In the genomic region with DNA sequence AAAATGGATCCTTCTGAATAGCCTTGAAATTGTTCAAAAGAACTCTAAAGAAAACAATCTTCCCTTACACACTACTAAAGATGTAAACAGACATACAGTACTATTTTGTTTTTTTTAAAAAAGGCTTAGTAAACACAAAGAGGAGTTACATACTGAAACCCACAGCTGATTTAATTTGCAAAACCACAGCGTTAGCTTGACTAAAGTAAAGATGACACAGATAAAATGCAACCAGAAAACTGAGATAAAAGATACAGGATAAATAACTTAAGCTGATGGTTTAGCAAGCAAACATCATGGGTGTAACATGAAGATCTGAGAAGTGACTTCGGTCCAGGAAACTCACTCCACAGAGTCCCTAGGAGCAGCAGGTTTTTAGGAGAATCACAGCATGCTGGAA, we compare ENCODE assay signal across 18 cellular contexts. TPM values are rescaled to one million over a fixed set of nuclear protein-coding genes. Genes with fewer than 3 reads are reported as not detected.
DNase-seq lines count a peak whose midpoint lies in the region; ATAC-seq lines count a peak whose summit lies in the region.
"Had no signal": no experiment of that assay in that cellular context is flagged by ENCODE, and none has a peak within 500 bp of the region (broad histone marks: within the 10 kb centered on the region; RNA-seq: fewer than 3 reads in every experiment).

No MANE protein-coding gene starts in this region.

- peak; percentile 44 to 63 for ATAC-seq in activated CD4-positive, CD25-positive, alpha-beta regulatory T cell treated with anti-CD3 and anti-CD28 coated beads, Interleukin-2, amount 50 U/mL, for 24 hours
- ATAC-seq in activated naive CD4-positive, alpha-beta T cell treated with anti-CD3 and anti-CD28 coated beads, Interleukin-2, amount 50 U/mL, for 72 hours: no peak
- ATAC-seq in natural killer cell treated with Interleukin-12 subunit alpha and Interleukin-12 subunit beta and Interleukin-15 and Interleukin-18, amount 100 ng/mL, for 72 hours: peak in 1 of 2 donors; percentile 60
- ATAC-seq in GM18519 (IDR thresholded peaks at IDR 0.05; ENCODE audit: low FRiP score, unreplicated experiment) (no peak), GM21529 (IDR thresholded peaks at IDR 0.05; ENCODE audit: unreplicated experiment) (no peak)
- ATAC-seq: foreskin keratinocyte, pancreas had no signal

- peak overlapping the region; percentile 90 for H3K4me3 Mint-ChIP-seq in natural killer cell treated with Interleukin-12 subunit alpha and Interleukin-12 subunit beta and Interleukin-15 and Interleukin-18, amount 100 ng/mL, for 72 hours
- H3K4me3 Mint-ChIP-seq: brain had no signal

- H3K27ac Mint-ChIP-seq in activated naive CD4-positive, alpha-beta T cell treated with anti-CD3 and anti-CD28 coated beads, Interleukin-2, amount 50 U/mL, for 72 hours: peak overlapping the region; percentile 41 to 80
- H3K27ac Mint-ChIP-seq in natural killer cell treated with Interleukin-12 subunit alpha and Interleukin-12 subunit beta and Interleukin-15 and Interleukin-18, amount 100 ng/mL, for 72 hours: peak overlapping the region; percentile 84 to 90
- H3K27ac Mint-ChIP-seq: brain had no signal

- no peaks in the 10 kb centered on the region for H3K36me3 ChIP-seq in KOPT-K1 (ENCODE audit: insufficient read depth, low read length)
- H3K36me3 ChIP-seq: pancreas had no signal

- peaks cover 75 to 88% of the 10 kb centered on the region in 2 donors for H3K4me1 Mint-ChIP-seq in natural killer cell treated with Interleukin-12 subunit alpha and Interleukin-12 subunit beta and Interleukin-15 and Interleukin-18, amount 100 ng/mL, for 72 hours (ENCODE audit: low read depth in 2 of 2)
- H3K4me1 Mint-ChIP-seq: brain had no signal

- H3K27ac ChIP-seq in KOPT-K1 (ENCODE audit: low read depth, low read length, poor library complexity, severe bottlenecking): peak overlapping the region; percentile 44
- H3K27ac ChIP-seq: 22Rv1, coronary artery, foreskin keratinocyte, pancreas had no signal

- DNase-seq in activated CD4-positive, CD25-positive, alpha-beta regulatory T cell (lab: John Stamatoyannopoulos, UW): no peak
- no peak for DNase-seq in activated naive CD4-positive, alpha-beta T cell treated with anti-CD3 and anti-CD28 coated beads, Interleukin-2, amount 50 U/mL, for 72 hours (ENCODE audit: low spot score in 2 of 2)
- DNase-seq in natural killer cell treated with Interleukin-12 subunit alpha and Interleukin-12 subunit beta and Interleukin-15 and Interleukin-18, amount 100 ng/mL, for 72 hours (ENCODE audit: low spot score): no peak
- no peak for DNase-seq in NCI-H128 (lab: John Stamatoyannopoulos, UW; ENCODE audit: unreplicated experiment)
- DNase-seq: foreskin keratinocyte, H7, hypothalamus, NCI-H1105 treated with DMSO at 0.1 percent for 48 hours, NCI-H526, pancreas had no signal

- H3K27me3 Mint-ChIP-seq in natural killer cell treated with Interleukin-12 subunit alpha and Interleukin-12 subunit beta and Interleukin-15 and Interleukin-18, amount 100 ng/mL, for 72 hours: no peaks in the 10 kb centered on the region

- H3K9me3 ChIP-seq in KOPT-K1 (ENCODE audit: insufficient read depth, low read length, poor library complexity, severe bottlenecking): no peaks in the 10 kb centered on the region
- H3K9me3 ChIP-seq: pancreas had no signal

- H3K36me3 Mint-ChIP-seq in activated naive CD4-positive, alpha-beta T cell treated with anti-CD3 and anti-CD28 coated beads, Interleukin-2, amount 50 U/mL, for 72 hours: peaks cover 16 to 55% of the 10 kb centered on the region in 2 donors
- H3K36me3 Mint-ChIP-seq in natural killer cell treated with Interleukin-12 subunit alpha and Interleukin-12 subunit beta and Interleukin-15 and Interleukin-18, amount 100 ng/mL, for 72 hours: peaks cover 26% of the 10 kb centered on the region
- H3K36me3 Mint-ChIP-seq: brain had no signal

- H3K9me3 Mint-ChIP-seq in activated naive CD4-positive, alpha-beta T cell treated with anti-CD3 and anti-CD28 coated beads, Interleukin-2, amount 50 U/mL, for 72 hours: peaks cover 12 to 15% of the 10 kb centered on the region in 2 donors
- peaks cover 5% of the 10 kb centered on the region for H3K9me3 Mint-ChIP-seq in natural killer cell treated with Interleukin-12 subunit alpha and Interleukin-12 subunit beta and Interleukin-15 and Interleukin-18, amount 100 ng/mL, for 72 hours

RNA-seq across cellular contexts. Expression of a gene that starts 21.8 kb away (rescaled TPM):
- 10 to 100 TPM; 27.5 to 48.4 TPM for total RNA-seq in activated naive CD4-positive, alpha-beta T cell treated with anti-CD3 and anti-CD28 coated beads, Interleukin-2, amount 50 U/mL, for 72 hours
- 10 to 100 TPM; 55.3 to 79.0 TPM for total RNA-seq in natural killer cell treated with Interleukin-12 subunit alpha and Interleukin-12 subunit beta and Interleukin-15 and Interleukin-18, amount 100 ng/mL, for 72 hours
- total RNA-seq: LHCN-M2 had no signal

Comparison
In these comparisons a context has a peak if more than half of its experiments do, and no peak if none do; other contexts are left out.
1. ATAC-seq: peak in activated CD4-positive, CD25-positive, alpha-beta regulatory T cell treated with anti-CD3 and anti-CD28 coated beads, Interleukin-2, amount 50 U/mL, for 24 hours (2 of 2); none in activated naive CD4-positive, alpha-beta T cell treated with anti-CD3 and anti-CD28 coated beads, Interleukin-2, amount 50 U/mL, for 72 hours (0 of 2), GM18519 (single experiment) and GM21529 (single experiment).